Comparison of ENCODE assay signal across 17 cellular contexts in genomic region chr12:88328056-88328455, GRCh38.
DNase-seq lines count a peak whose midpoint lies in the region; TF ChIP-seq lines count a peak whose summit lies in the region.
"Had no signal": no experiment of that assay in that cellular context is flagged by ENCODE, and none has a peak within 500 bp of the region (broad histone marks: within the 10 kb centered on the region; RNA-seq: fewer than 3 reads in every experiment).

No MANE protein-coding gene starts in this region.

- H3K4me1 ChIP-seq in vagina (peaks cover 15% of the 10 kb centered on the region), Peyer's patch (no peaks in the 10 kb centered on the region)

- TF ChIP-seq CTCF in VCaP (conservative IDR thresholded peaks at IDR 0.05) (no peak), vagina (IDR thresholded peaks at IDR 0.05) (no peak), Peyer's patch (IDR thresholded peaks at IDR 0.05) (no peak)

- H3K27me3 ChIP-seq in vagina (no peaks in the 10 kb centered on the region), Peyer's patch (no peaks in the 10 kb centered on the region)
- H3K27me3 ChIP-seq: BLaER1 treated with 17β-estradiol and CSF1 and Interleukin-3, amounts not matched to agents 10 nM and 100 nM had no signal

- no peak overlapping the region for H3K4me3 ChIP-seq in vagina
- no peak overlapping the region for H3K4me3 ChIP-seq in Peyer's patch
- H3K4me3 ChIP-seq: BLaER1 treated with 17β-estradiol and CSF1 and Interleukin-3, amounts not matched to agents 10 nM and 100 nM; GM12878 had no signal

- no peak for TF ChIP-seq POLR2A in vagina (IDR thresholded peaks at IDR 0.05)
- TF ChIP-seq POLR2A in Peyer's patch (IDR thresholded peaks at IDR 0.05) = no peak

- H3K9me3 ChIP-seq in vagina = no peaks in the 10 kb centered on the region
- H3K9me3 ChIP-seq in Peyer's patch = no peaks in the 10 kb centered on the region

- intact Hi-C loops in vagina (cut with DNase I) = no loop called here

- H3K27ac ChIP-seq in VCaP = peak overlapping the region; percentile 14; the same call in 1 of the 2 replicates
- no peak overlapping the region for H3K27ac ChIP-seq in vagina
- no peak overlapping the region for H3K27ac ChIP-seq in Peyer's patch

- DNase-seq in MV-4-11 (lab: John Stamatoyannopoulos, UW) (peak; percentile 26), left kidney (ENCODE audit: low read depth, low spot score) (peak; percentile 63), renal cortical epithelial cell (ENCODE audit: low read depth) (peak; percentile 89), vagina (ENCODE audit: extremely low spot score in 2 of 2) (no peak), Peyer's patch (no peak), DMS53 treated with DMSO at 0.1 percent for 48 hours (lab: John Stamatoyannopoulos, UW; ENCODE audit: unreplicated experiment) (no peak), NCI-H187 treated with DMSO at 0.1 percent for 48 hours (lab: John Stamatoyannopoulos, UW) (no peak)
- DNase-seq: ACHN; Calu3; CD4-positive, CD25-positive, alpha-beta regulatory T cell; DMS 273 treated with DMSO at 0.1 percent for 48 hours; DMS79; GOT3; H9 had no signal

- H3K36me3 ChIP-seq in vagina = no peaks in the 10 kb centered on the region
- H3K36me3 ChIP-seq in Peyer's patch = no peaks in the 10 kb centered on the region
- H3K36me3 ChIP-seq: BLaER1 treated with 17β-estradiol and CSF1 and Interleukin-3, amounts not matched to agents 10 nM and 100 nM had no signal

Comparison
In these comparisons a context has a peak if more than half of its experiments do, and no peak if none do; other contexts are left out.
1. DNase-seq: peak in MV-4-11 (single experiment), left kidney (single experiment) and renal cortical epithelial cell (single experiment); none in vagina (0 of 2), Peyer's patch (0 of 3), DMS53 treated with DMSO at 0.1 percent for 48 hours (single experiment) and NCI-H187 treated with DMSO at 0.1 percent for 48 hours (single experiment).